In the genomic region with DNA sequence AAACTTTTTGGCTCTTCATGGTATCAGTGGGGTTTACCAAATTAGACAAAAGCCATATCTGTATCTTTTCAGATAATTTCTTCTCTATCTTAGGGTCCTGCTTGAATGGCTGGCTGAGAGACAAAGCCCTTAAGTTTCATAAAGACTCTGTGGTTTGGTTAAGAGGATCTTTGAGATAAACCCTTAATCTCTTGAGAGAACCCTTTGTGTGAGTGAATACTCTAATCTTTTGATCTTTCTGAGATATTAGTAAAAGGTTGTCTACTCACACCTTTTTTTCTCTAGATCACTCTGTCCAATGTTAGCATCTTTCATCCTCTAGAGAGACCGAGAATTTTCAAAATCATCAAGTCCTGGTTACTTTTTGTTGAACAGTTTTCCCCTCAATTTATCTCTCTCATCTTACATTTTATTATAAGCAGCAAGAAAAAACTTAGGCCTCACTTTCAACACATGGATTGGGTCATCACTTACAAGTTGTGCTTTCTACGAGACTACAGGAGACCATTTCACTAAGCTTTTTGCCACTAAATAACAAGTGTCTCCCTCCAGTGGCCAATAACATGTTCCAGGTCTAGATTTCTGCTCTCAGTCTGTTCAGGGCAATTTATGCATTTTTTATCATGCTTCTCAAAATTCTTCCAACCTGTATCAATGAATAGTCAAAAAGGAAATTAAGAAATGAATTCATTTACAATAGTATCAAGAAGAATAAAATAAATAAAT, we compare ENCODE assay signal across 11 cellular contexts. TPM values are rescaled to one million over a fixed set of nuclear protein-coding genes. Genes with fewer than 3 reads are reported as not detected.
A peak's percentile ranks its signal among the peaks of the same experiment; 100 is the strongest.
DNase-seq lines count a peak whose midpoint lies in the region; ATAC-seq and TF ChIP-seq lines count a peak whose summit lies in the region.
"Had no signal": no experiment of that assay in that cellular context is flagged by ENCODE, and none has a peak within 500 bp of the region (broad histone marks: within the 10 kb centered on the region; RNA-seq: fewer than 3 reads in every experiment).

No MANE protein-coding gene starts in this region.

- H4K20me1 ChIP-seq in mammary epithelial cell (ENCODE audit: insufficient read depth, low read length), result no peaks in the 10 kb centered on the region

- H3K9ac ChIP-seq in mammary epithelial cell (ENCODE audit: insufficient read depth, low read length), result no peak overlapping the region

- BruUV-seq in mammary epithelial cell (replicated peaks; lab: Mats Ljungman, UMichigan), result no TSS peak

- no peak overlapping the region for H3K27ac Mint-ChIP-seq in osteocyte (ENCODE audit: unreplicated experiment)
- no peak overlapping the region for H3K27ac Mint-ChIP-seq in activated naive CD4-positive, alpha-beta T cell treated with anti-CD3 and anti-CD28 coated beads for 36 hours
- H3K27ac Mint-ChIP-seq: dendritic cell treated with granulocyte-macrophage colony-stimulating factor and Interleukin-4, amounts not matched to agents 40 ng/mL and 50 ng/mL, for 4 days had no signal

- no peak overlapping the region for H2AFZ ChIP-seq in mammary epithelial cell (ENCODE audit: low read depth, low read length)

- in situ Hi-C loops in mammary epithelial cell (cut with MboI; ENCODE audit: low sequenced_read_pairs in 2 of 2), result no loop called here

- ATAC-seq in GM21390 (IDR thresholded peaks at IDR 0.05; ENCODE audit: unreplicated experiment), result no peak
- ATAC-seq: pancreas had no signal

- 88% methylated on average over 2 of the region's 2 CpGs for WGBS in mammary epithelial cell (ENCODE audit: low coverage, missing lambda C conversion rate)

- no peaks in the 10 kb centered on the region for H3K4me1 ChIP-seq in mammary epithelial cell (ENCODE audit: insufficient read depth, low read length)
- no peaks in the 10 kb centered on the region for H3K4me1 ChIP-seq in effector memory CD4-positive, alpha-beta T cell (ENCODE audit: control insufficient read depth, insufficient read depth, low read length, poor library complexity, severe bottlenecking)
- H3K4me1 ChIP-seq: pancreas had no signal

- no peaks in the 10 kb centered on the region for H3K79me2 ChIP-seq in mammary epithelial cell (ENCODE audit: insufficient read depth, low read length)

- H3K27me3 Mint-ChIP-seq in osteocyte (ENCODE audit: unreplicated experiment), result no peaks in the 10 kb centered on the region
- H3K27me3 Mint-ChIP-seq in activated naive CD4-positive, alpha-beta T cell treated with anti-CD3 and anti-CD28 coated beads for 36 hours (ENCODE audit: low read depth), result no peaks in the 10 kb centered on the region
- H3K27me3 Mint-ChIP-seq: dendritic cell treated with granulocyte-macrophage colony-stimulating factor and Interleukin-4, amounts not matched to agents 40 ng/mL and 50 ng/mL, for 4 days had no signal

- H3K36me3 Mint-ChIP-seq in osteocyte (ENCODE audit: unreplicated experiment), result peaks cover 41% of the 10 kb centered on the region
- peaks cover 23% of the 10 kb centered on the region for H3K36me3 Mint-ChIP-seq in activated naive CD4-positive, alpha-beta T cell treated with anti-CD3 and anti-CD28 coated beads for 36 hours (ENCODE audit: low read depth)

- intact Hi-C loops in mammary epithelial cell (cut with micrococcal nuclease), result loop anchor here (1.0 to 2.0 kb wide), 2 partner anchors 50 to 122 kb away; partner anchors contain the start of genes ECD, FAM149B1 and P4HA1
- intact Hi-C loops in activated naive CD4-positive, alpha-beta T cell treated with anti-CD3 and anti-CD28 coated beads for 36 hours (cut with micrococcal nuclease), result no loop called here

- CTCF ChIA-PET in mammary epithelial cell (lab: Charles Lee; ENCODE audit: low non-redundant PET), result interaction anchor here (0.7 kb wide), 2 partner anchors 50 to 140 kb away, joined by 4 to 5 read pairs; no protein-coding TSS in a partner anchor
- CTCF ChIA-PET in activated naive CD4-positive, alpha-beta T cell treated with anti-CD3 and anti-CD28 coated beads for 36 hours (lab: Charles Lee), result interaction anchor here (0.6 to 0.7 kb wide), 2 partner anchors 295 to 1030 kb away, joined by 3 to 5 read pairs; no protein-coding TSS in a partner anchor

- H3K27ac ChIP-seq in mammary epithelial cell (ENCODE audit: insufficient read depth, low read depth, low read length), result no peak overlapping the region
- H3K27ac ChIP-seq in effector memory CD4-positive, alpha-beta T cell (ENCODE audit: insufficient read depth, low read length, poor library complexity, severe bottlenecking), result no peak overlapping the region
- H3K27ac ChIP-seq: pancreas had no signal

- no peaks in the 10 kb centered on the region for H3K36me3 ChIP-seq in mammary epithelial cell (ENCODE audit: insufficient read depth, low read length)
- H3K36me3 ChIP-seq in effector memory CD4-positive, alpha-beta T cell (ENCODE audit: control insufficient read depth, insufficient read depth, low read length), result peaks cover 15% of the 10 kb centered on the region

- H3K4me2 ChIP-seq in mammary epithelial cell (ENCODE audit: insufficient read depth, low read depth, low read length), result no peak overlapping the region

- TF ChIP-seq CTCF in LNCaP clone FGC (IDR thresholded peaks at IDR 0.05; ENCODE audit: control insufficient read depth, extremely low read depth, insufficient read depth) (peak; percentile 34; the same call in 1 of the 2 replicates), mammary epithelial cell (conservative IDR thresholded peaks at IDR 0.05 in 1 of 2, IDR thresholded peaks at IDR 0.05 in 1 of 2; ENCODE audit: extremely low read depth in 1 of 2, insufficient read depth in 1 of 2, low read depth in 1 of 2, low read length in 2 of 2) (peak; percentile 48 to 57), osteocyte (IDR thresholded peaks at IDR 0.05) (peak; percentile 42)

- H3K9me3 ChIP-seq in mammary epithelial cell (replicated peaks; ENCODE audit: insufficient read depth, low read length), result no peaks in the 10 kb centered on the region
- no peaks in the 10 kb centered on the region for H3K9me3 ChIP-seq in effector memory CD4-positive, alpha-beta T cell (ENCODE audit: control insufficient read depth, low read length)
- H3K9me3 ChIP-seq: pancreas had no signal

- H3K4me3 ChIP-seq in LNCaP clone FGC (ENCODE audit: low read depth, low read length) (no peak overlapping the region), mammary epithelial cell (replicated peaks in 1 of 3; ENCODE audit: insufficient read depth in 1 of 3, low read depth in 2 of 3, low read length in 3 of 3) (no peak overlapping the region)
- no peak overlapping the region for H3K4me3 ChIP-seq in effector memory CD4-positive, alpha-beta T cell (ENCODE audit: insufficient read depth, low read depth, low read length, poor library complexity, severe bottlenecking)
- H3K4me3 ChIP-seq: pancreas had no signal

- no peaks in the 10 kb centered on the region for H3K27me3 ChIP-seq in mammary epithelial cell (ENCODE audit: insufficient read depth, low read length)
- H3K27me3 ChIP-seq in effector memory CD4-positive, alpha-beta T cell (replicated peaks; ENCODE audit: control insufficient read depth, insufficient read depth, low read length, poor library complexity, severe bottlenecking), result no peaks in the 10 kb centered on the region
- H3K27me3 ChIP-seq: pancreas had no signal

- dilution Hi-C loops in mammary epithelial cell (cut with HindIII; ENCODE audit: low sequenced_read_pairs), result no loop called here

- DNase-seq in DMS 273 (lab: John Stamatoyannopoulos, UW; ENCODE audit: unreplicated experiment) (peak; percentile 18), DMS 273 treated with DMSO at 0.1 percent for 48 hours (lab: John Stamatoyannopoulos, UW) (no peak), LNCaP clone FGC (ENCODE audit: low read depth) (no peak), mammary epithelial cell (no peak), osteocyte (ENCODE audit: extremely low spot score, unreplicated experiment) (no peak)
- DNase-seq in activated naive CD4-positive, alpha-beta T cell treated with anti-CD3 and anti-CD28 coated beads for 36 hours, result no peak
- DNase-seq in effector memory CD4-positive, alpha-beta T cell, result no peak
- DNase-seq: 8988T, pancreas had no signal

- no peak overlapping the region for H3K4me3 Mint-ChIP-seq in osteocyte (ENCODE audit: unreplicated experiment)
- no peak overlapping the region for H3K4me3 Mint-ChIP-seq in activated naive CD4-positive, alpha-beta T cell treated with anti-CD3 and anti-CD28 coated beads for 36 hours
- H3K4me3 Mint-ChIP-seq: dendritic cell treated with granulocyte-macrophage colony-stimulating factor and Interleukin-4, amounts not matched to agents 40 ng/mL and 50 ng/mL, for 4 days had no signal

- H3K4me1 Mint-ChIP-seq in osteocyte (ENCODE audit: unreplicated experiment), result peaks cover 2% of the 10 kb centered on the region
- no peaks in the 10 kb centered on the region for H3K4me1 Mint-ChIP-seq in activated naive CD4-positive, alpha-beta T cell treated with anti-CD3 and anti-CD28 coated beads for 36 hours (ENCODE audit: low read depth)

- H3K9me3 Mint-ChIP-seq in osteocyte (ENCODE audit: unreplicated experiment), result no peaks in the 10 kb centered on the region
- no peaks in the 10 kb centered on the region for H3K9me3 Mint-ChIP-seq in activated naive CD4-positive, alpha-beta T cell treated with anti-CD3 and anti-CD28 coated beads for 36 hours
- H3K9me3 Mint-ChIP-seq: dendritic cell treated with granulocyte-macrophage colony-stimulating factor and Interleukin-4, amounts not matched to agents 40 ng/mL and 50 ng/mL, for 4 days had no signal

RNA-seq across cellular contexts. Expression of gene DNAJC9, which starts 28.4 kb away (rescaled TPM):
- total RNA-seq in mammary epithelial cell, result 10 to 100 TPM; 19.5 to 38.7 TPM
- 32.0 TPM for polyA plus RNA-seq in mammary epithelial cell
- polyA minus RNA-seq in mammary epithelial cell, result 19.1 TPM
- total RNA-seq in osteocyte, result 19.3 and 19.6 TPM in 2 replicates
- 10 to 100 TPM; 55.2 to 57.2 TPM for total RNA-seq in activated naive CD4-positive, alpha-beta T cell treated with anti-CD3 and anti-CD28 coated beads for 36 hours

RNA-seq across cellular contexts. Expression of gene MRPS16, which starts 33.8 kb away (rescaled TPM):
- total RNA-seq in mammary epithelial cell (100 to 1,000 TPM in 1 of 2 donors, 10 to 100 TPM in 1; 87.5 to 127 TPM), osteocyte (63.5 and 78.6 TPM in 2 replicates)
- polyA plus RNA-seq in mammary epithelial cell, result 122 TPM
- 48.4 TPM for polyA minus RNA-seq in mammary epithelial cell
- total RNA-seq in activated naive CD4-positive, alpha-beta T cell treated with anti-CD3 and anti-CD28 coated beads for 36 hours, result 100 to 1,000 TPM; 140 to 145 TPM

RNA-seq across cellular contexts. Expression of gene FAM149B1, which starts 50.7 kb away (rescaled TPM):
- total RNA-seq in mammary epithelial cell (10 to 100 TPM; 17.6 to 20.5 TPM), osteocyte (21.4 TPM in 2 replicates)
- 16.2 TPM for polyA plus RNA-seq in mammary epithelial cell
- 11.1 TPM for polyA minus RNA-seq in mammary epithelial cell
- 10 to 100 TPM; 13.3 to 13.7 TPM for total RNA-seq in activated naive CD4-positive, alpha-beta T cell treated with anti-CD3 and anti-CD28 coated beads for 36 hours

RNA-seq across cellular contexts. Expression of gene ECD, which starts 50.8 kb away (rescaled TPM):
- total RNA-seq in mammary epithelial cell (10 to 100 TPM; 29.7 to 37.0 TPM), osteocyte (32.3 and 34.1 TPM in 2 replicates)
- 23.9 TPM for polyA plus RNA-seq in mammary epithelial cell
- polyA minus RNA-seq in mammary epithelial cell, result 35.3 TPM
- 10 to 100 TPM; 26.5 to 28.1 TPM for total RNA-seq in activated naive CD4-positive, alpha-beta T cell treated with anti-CD3 and anti-CD28 coated beads for 36 hours
